26 cellular contexts compared by ENCODE assay signal in the genomic region with DNA sequence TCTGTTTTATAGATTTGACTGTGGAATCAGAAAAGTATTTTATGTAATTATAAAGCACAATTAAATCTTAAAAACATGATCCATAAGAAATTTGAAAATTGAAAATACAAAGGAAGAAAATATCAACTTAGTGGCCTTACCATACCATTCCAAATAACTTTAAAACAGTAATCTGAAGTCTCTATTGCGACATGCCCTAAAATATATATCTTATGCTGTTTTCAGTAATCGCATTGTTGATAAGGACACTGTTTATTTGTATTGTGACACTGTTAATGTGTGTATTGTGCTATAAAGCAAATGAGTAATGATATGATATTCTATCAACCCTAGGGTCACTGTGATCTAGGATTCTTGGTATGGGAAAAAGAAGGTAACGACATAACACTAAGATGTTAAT.
"Had no signal": no experiment of that assay in that cellular context is flagged by ENCODE, and none has a peak within 500 bp of the region (broad histone marks: within the 10 kb centered on the region; RNA-seq: fewer than 3 reads in every experiment).

No MANE protein-coding gene starts in this region.

- H3K27me3 ChIP-seq: hepatocyte, left lung, pancreas, sigmoid colon, stomach, testis, thyroid gland, transverse colon, upper lobe of left lung, vagina had no signal

- H3K4me1 ChIP-seq: prostate gland, testis had no signal

- H2AFZ ChIP-seq: hepatocyte had no signal

- DNase-seq: kidney; left colon; left lung; lower lobe of right lung; mammary epithelial cell; mesenchymal stem cell; naive thymus-derived CD8-positive, alpha-beta T cell; nucleus accumbens; pancreas; posterior cingulate gyrus; retina; right cardiac atrium; sigmoid colon; stimulated activated CD4-positive, alpha-beta T cell treated with anti-CD3 and anti-CD28 coated beads, Interleukin-1b, Interleukin-23, amount 100 ng/mL, for 48 hours; stimulated activated CD4-positive, alpha-beta T cell treated with anti-CD3 and anti-CD28 coated beads, Interleukin-4, amount 100 ng/mL, for 1 hour; stimulated activated naive B cell treated with anti-CD40 and anti-IgM and Interleukin-4, amounts not matched to agents 10 μg/mL and 1 μg/mL and 100 μg/mL, for 72 hours; stimulated activated naive CD8-positive, alpha-beta T cell treated with anti-CD3 and anti-CD28 coated beads, Interleukin-15, Interleukin-2, amounts not matched to agents 100 U/mL and 50 U/mL, for 24 hours; stomach; testis; thyroid gland; transverse colon; upper lobe of left lung had no signal

- H3K9me3 ChIP-seq: left lung, lower lobe of right lung, pancreas, prostate gland, sigmoid colon, stomach, testis, thyroid gland, transverse colon, upper lobe of left lung, vagina had no signal

- ATAC-seq: left colon; left lung; lower lobe of right lung; naive thymus-derived CD8-positive, alpha-beta T cell; pancreas; right cardiac atrium; stimulated activated naive B cell treated with anti-CD40 and anti-IgM and Interleukin-4, amounts not matched to agents 10 μg/mL and 1 μg/mL and 100 μg/mL, for 72 hours; stimulated activated naive CD8-positive, alpha-beta T cell treated with anti-CD3 and anti-CD28 coated beads, Interleukin-15, Interleukin-2, amounts not matched to agents 100 U/mL and 50 U/mL, for 24 hours had no signal

- H3K27ac ChIP-seq: hepatocyte, left lung, lower lobe of right lung, pancreas, prostate gland, sigmoid colon, stomach, testis, thyroid gland, transverse colon, upper lobe of left lung, vagina had no signal

- H3K36me3 ChIP-seq: pancreas, prostate gland, thyroid gland, transverse colon, vagina had no signal

- H3K4me3 ChIP-seq: hepatocyte, left lung, lower lobe of right lung, pancreas, prostate gland, sigmoid colon, smooth muscle cell, stomach, testis, thyroid gland, transverse colon, upper lobe of left lung, vagina had no signal

- H3K4me2 ChIP-seq: hepatocyte, smooth muscle cell had no signal
